In the genomic region with DNA sequence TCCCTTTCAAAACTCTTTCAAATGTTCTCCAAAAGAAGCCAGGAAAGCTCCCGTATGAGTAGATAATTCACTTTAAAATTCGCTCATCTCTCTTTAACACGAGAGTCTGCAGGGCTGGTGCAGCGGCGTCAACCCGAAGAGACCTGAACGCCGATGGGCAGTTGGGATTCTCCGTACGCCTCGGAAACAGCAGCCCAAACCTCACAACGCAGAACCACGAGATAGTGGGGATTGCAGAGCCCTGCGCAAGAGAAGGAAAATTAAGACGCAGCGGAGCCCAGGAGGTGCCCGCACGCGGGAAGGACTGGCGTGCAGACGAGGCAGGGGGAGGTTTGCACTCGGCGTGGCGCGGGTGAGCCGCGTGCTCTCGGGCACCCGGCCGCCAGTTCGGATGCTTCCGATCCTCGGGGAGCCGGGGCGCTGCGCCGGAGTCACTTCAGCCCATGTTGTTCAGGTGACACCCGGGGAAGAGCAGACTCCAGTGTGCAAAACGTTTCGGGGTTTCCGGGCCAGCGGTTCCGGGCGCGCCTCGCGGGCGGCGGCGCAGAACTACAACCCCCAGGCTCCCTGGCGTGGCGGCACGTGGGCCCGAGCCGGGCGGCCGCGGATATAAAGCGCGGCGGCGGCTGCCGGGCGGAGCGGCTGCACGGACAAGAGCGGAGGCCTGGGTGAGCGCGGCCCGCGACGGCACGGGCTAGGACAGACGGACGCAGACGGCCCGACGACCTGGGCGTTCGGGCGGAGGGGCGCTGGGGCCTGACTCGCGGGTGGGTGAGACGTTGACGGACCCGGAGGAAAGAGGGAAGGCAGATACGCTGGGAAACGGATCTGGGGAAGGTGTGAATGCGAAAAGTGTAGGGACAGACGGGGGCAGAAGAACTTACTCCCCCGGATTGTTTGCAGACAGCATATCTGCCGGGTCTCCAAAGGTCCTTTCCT, we compare ENCODE assay signal across 8 cellular contexts.
DNase-seq lines count a peak whose midpoint lies in the region; ATAC-seq and TF ChIP-seq lines count a peak whose summit lies in the region.

A gene with protein sequence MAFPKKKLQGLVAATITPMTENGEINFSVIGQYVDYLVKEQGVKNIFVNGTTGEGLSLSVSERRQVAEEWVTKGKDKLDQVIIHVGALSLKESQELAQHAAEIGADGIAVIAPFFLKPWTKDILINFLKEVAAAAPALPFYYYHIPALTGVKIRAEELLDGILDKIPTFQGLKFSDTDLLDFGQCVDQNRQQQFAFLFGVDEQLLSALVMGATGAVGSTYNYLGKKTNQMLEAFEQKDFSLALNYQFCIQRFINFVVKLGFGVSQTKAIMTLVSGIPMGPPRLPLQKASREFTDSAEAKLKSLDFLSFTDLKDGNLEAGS (plus strand): TSS at position 636 of the 939 bp plus-strand sequence. CDS start 4,599 bp downstream, outside the sequence.

- peaks cover 10% of the 10 kb centered on the region for H3K4me1 Mint-ChIP-seq in T-helper 1 cell treated with Interleukin-12 subunit alpha and Interleukin-12 subunit beta and Interleukin-4 antibody, amounts not matched to agents 30 μg/mL and 1 μg/mL, for 36 hours (ENCODE audit: low read depth)

- peak within 1 kb of the TSS; percentile 72 for H3K27ac ChIP-seq in angular gyrus (ENCODE audit: low read depth, low read length)

- TF ChIP-seq CTCF in GM13976 (IDR thresholded peaks at IDR 0.05; ENCODE audit: borderline replicate concordance, control extremely low read depth, extremely low read depth, insufficient read depth, missing control alignments) (no peak), retinal pigment epithelial cell (conservative IDR thresholded peaks at IDR 0.05; ENCODE audit: low read depth, low read length) (no peak)

- H3K27ac Mint-ChIP-seq in T-helper 1 cell treated with Interleukin-12 subunit alpha and Interleukin-12 subunit beta and Interleukin-4 antibody, amounts not matched to agents 30 μg/mL and 1 μg/mL, for 36 hours: peak within 1 kb of the TSS; percentile 72

- no peaks in the 10 kb centered on the region for H3K36me3 Mint-ChIP-seq in T-helper 1 cell treated with Interleukin-12 subunit alpha and Interleukin-12 subunit beta and Interleukin-4 antibody, amounts not matched to agents 30 μg/mL and 1 μg/mL, for 36 hours (ENCODE audit: low read depth)

- in situ Hi-C loops in GM13976 (cut with MboI; ENCODE audit: low sequenced_read_pairs, unreplicated experiment): loop anchor here (5.0 to 10.0 kb wide), 3 partner anchors 192 to 705 kb away; no protein-coding TSS in a partner anchor

- peak within 1 kb of the TSS; percentile 50 for H3K4me3 ChIP-seq in retinal pigment epithelial cell (ENCODE audit: low read length)

- ATAC-seq in HG02642 (IDR thresholded peaks at IDR 0.05; ENCODE audit: poor library complexity, unreplicated experiment): peak; percentile 95

- DNase-seq in GM13976 (ENCODE audit: low spot score): peak; percentile 90
- DNase-seq in NCI-H128 (lab: John Stamatoyannopoulos, UW; ENCODE audit: unreplicated experiment): peak; percentile 57
- peak; percentile 76 for DNase-seq in hepatic stellate cell (ENCODE audit: low spot score)
- no peak for DNase-seq in retinal pigment epithelial cell (ENCODE audit: low read depth)
- DNase-seq in cortex of kidney (lab: John Stamatoyannopoulos, UW): no peak

- H3K27me3 Mint-ChIP-seq in T-helper 1 cell treated with Interleukin-12 subunit alpha and Interleukin-12 subunit beta and Interleukin-4 antibody, amounts not matched to agents 30 μg/mL and 1 μg/mL, for 36 hours (ENCODE audit: low read depth): peaks cover 32% of the 10 kb centered on the region

- no peaks in the 10 kb centered on the region for H3K9me3 Mint-ChIP-seq in T-helper 1 cell treated with Interleukin-12 subunit alpha and Interleukin-12 subunit beta and Interleukin-4 antibody, amounts not matched to agents 30 μg/mL and 1 μg/mL, for 36 hours

- H3K4me3 Mint-ChIP-seq in T-helper 1 cell treated with Interleukin-12 subunit alpha and Interleukin-12 subunit beta and Interleukin-4 antibody, amounts not matched to agents 30 μg/mL and 1 μg/mL, for 36 hours: peak within 1 kb of the TSS; percentile 90

Comparison
In these comparisons a context has a peak if more than half of its experiments do, and no peak if none do; other contexts are left out.
1. DNase-seq: peak in GM13976 (single experiment), NCI-H128 (single experiment) and hepatic stellate cell (single experiment); none in retinal pigment epithelial cell (single experiment) and cortex of kidney (single experiment).